ENCODE assay signal across 1 cellular context in genomic region chr17:28715217-28715616, GRCh38.
TF ChIP-seq lines count a peak whose summit lies in the region.

No MANE protein-coding gene starts in this region.

TF ChIP-seq in WTC11, 78 proteins besides CTCF, POLR2A, EP300 and RAD21 (continued from another document):
- TF ChIP-seq FOXP4 (CRISPR knock-in tag; IDR thresholded peaks at IDR 0.05), result no peak
- TF ChIP-seq ZNF671 (CRISPR knock-in tag; IDR thresholded peaks at IDR 0.05), result no peak
- TF ChIP-seq ZNF281 (CRISPR knock-in tag; IDR thresholded peaks at IDR 0.05), result no peak
- no peak for TF ChIP-seq CREM (CRISPR knock-in tag; IDR thresholded peaks at IDR 0.05)
- TF ChIP-seq PREB (CRISPR knock-in tag; IDR thresholded peaks at IDR 0.05; ENCODE audit: borderline replicate concordance), result no peak
- no peak for TF ChIP-seq RORB (CRISPR knock-in tag; IDR thresholded peaks at IDR 0.05)
- TF ChIP-seq ZNF219 (CRISPR knock-in tag; IDR thresholded peaks at IDR 0.05; ENCODE audit: borderline replicate concordance), result no peak
- TF ChIP-seq RELA (CRISPR knock-in tag; IDR thresholded peaks at IDR 0.05; ENCODE audit: borderline replicate concordance), result no peak
- no peak for TF ChIP-seq CBFB (CRISPR knock-in tag; IDR thresholded peaks at IDR 0.05; ENCODE audit: low read depth)
- TF ChIP-seq ZNF425 (CRISPR knock-in tag; conservative IDR thresholded peaks at IDR 0.05), result no peak
- TF ChIP-seq GRHL2 (CRISPR knock-in tag; IDR thresholded peaks at IDR 0.05; ENCODE audit: insufficient replicate concordance, severe bottlenecking), result no peak
- no peak for TF ChIP-seq ZNF121 (CRISPR knock-in tag; IDR thresholded peaks at IDR 0.05)
- no peak for TF ChIP-seq ZNF232 (CRISPR knock-in tag; IDR thresholded peaks at IDR 0.05)
- no peak for TF ChIP-seq PRDM15 (CRISPR knock-in tag; IDR thresholded peaks at IDR 0.05)
- TF ChIP-seq STAT6 (CRISPR knock-in tag; conservative IDR thresholded peaks at IDR 0.05; ENCODE audit: low read depth), result no peak
